In the genomic region with DNA sequence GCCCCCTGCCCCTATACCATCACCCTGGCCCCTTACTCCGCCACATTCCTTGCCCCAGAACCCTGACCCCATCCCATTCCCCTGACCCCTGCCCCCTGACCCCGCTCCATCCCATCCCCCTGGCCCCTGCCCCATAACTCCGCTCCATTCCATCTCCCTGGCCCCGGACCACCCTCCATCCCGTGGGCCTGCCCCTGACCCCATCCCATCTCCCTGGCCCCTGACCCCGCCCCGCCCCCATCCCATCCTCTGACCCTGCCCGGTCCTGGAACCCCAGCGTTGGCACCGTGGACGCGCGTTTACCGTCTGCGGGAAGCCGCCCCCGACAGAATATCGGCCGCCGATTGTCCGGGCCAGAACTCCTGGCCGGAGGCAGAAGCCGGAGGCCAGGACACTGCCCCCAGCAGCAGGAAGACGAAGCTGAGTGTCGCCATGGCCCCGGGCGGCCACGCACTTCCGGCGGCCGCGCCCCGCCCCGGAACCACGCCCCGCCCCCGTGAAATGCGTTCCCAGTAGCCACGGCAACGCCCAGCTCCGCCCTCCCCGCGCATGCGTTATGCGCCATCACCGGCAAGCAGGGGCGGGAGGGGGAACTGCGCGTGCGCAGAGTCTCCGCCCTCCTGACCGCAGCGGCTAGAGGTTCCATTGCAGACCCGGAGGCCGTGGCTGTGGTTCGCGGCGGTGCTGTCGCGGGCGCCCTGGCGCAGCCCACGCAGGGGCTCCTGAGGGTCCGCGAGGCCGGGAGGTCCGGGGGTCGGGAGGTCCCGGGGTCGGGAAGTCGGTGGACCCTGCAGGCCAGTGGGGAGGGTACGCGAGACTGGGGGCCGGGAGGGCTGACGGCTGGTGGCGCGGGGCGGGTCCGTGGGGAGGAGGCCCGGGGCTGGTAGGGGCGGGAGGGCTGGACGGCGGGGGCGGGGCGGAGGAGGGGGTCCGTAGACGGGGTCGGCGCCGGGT, we compare ENCODE assay signal across 8 cellular contexts. TPM values are rescaled to one million over a fixed set of nuclear protein-coding genes. Genes with fewer than 3 reads are reported as not detected.
DNase-seq lines count a peak whose midpoint lies in the region; ATAC-seq and TF ChIP-seq lines count a peak whose summit lies in the region.

A gene with protein sequence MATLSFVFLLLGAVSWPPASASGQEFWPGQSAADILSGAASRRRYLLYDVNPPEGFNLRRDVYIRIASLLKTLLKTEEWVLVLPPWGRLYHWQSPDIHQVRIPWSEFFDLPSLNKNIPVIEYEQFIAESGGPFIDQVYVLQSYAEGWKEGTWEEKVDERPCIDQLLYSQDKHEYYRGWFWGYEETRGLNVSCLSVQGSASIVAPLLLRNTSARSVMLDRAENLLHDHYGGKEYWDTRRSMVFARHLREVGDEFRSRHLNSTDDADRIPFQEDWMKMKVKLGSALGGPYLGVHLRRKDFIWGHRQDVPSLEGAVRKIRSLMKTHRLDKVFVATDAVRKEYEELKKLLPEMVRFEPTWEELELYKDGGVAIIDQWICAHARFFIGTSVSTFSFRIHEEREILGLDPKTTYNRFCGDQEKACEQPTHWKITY (minus strand): TSS at position 458 of the 954 bp plus-strand sequence. CDS start 24 bp downstream, at position 434.

- no peaks in the 10 kb centered on the region for H3K36me3 Mint-ChIP-seq in activated naive CD8-positive, alpha-beta T cell treated with anti-CD3 and anti-CD28 coated beads for 36 hours
- H3K36me3 Mint-ChIP-seq in osteocyte (ENCODE audit: unreplicated experiment): peaks cover 16% of the 10 kb centered on the region

- no peaks in the 10 kb centered on the region for H4K20me1 ChIP-seq in SU-DHL-6 (ENCODE audit: low read depth, low read length)

- peak within 1 kb of the TSS; percentile 70 for H3K4me2 ChIP-seq in SU-DHL-6 (ENCODE audit: low read depth, low read length, poor library complexity, severe bottlenecking)

- H3K4me1 ChIP-seq in thoracic aorta (ENCODE audit: control insufficient read depth in 1 of 2, low read depth in 2 of 2): peaks cover 17 to 34% of the 10 kb centered on the region in 2 donors

- H3K27ac Mint-ChIP-seq in activated naive CD8-positive, alpha-beta T cell treated with anti-CD3 and anti-CD28 coated beads for 36 hours: peak within 1 kb of the TSS; percentile 51
- H3K27ac Mint-ChIP-seq in osteocyte (ENCODE audit: unreplicated experiment): peak within 1 kb of the TSS; percentile 66

- no peaks in the 10 kb centered on the region for H3K9me2 ChIP-seq in SU-DHL-6 (replicated peaks; ENCODE audit: insufficient read depth, low read length)

- H3K4me3 Mint-ChIP-seq in activated naive CD8-positive, alpha-beta T cell treated with anti-CD3 and anti-CD28 coated beads for 36 hours: peak within 1 kb of the TSS; percentile 83
- peak within 1 kb of the TSS; percentile 81 for H3K4me3 Mint-ChIP-seq in osteocyte (ENCODE audit: unreplicated experiment)

- TF ChIP-seq CTCF in GM12865 (IDR thresholded peaks at IDR 0.05; ENCODE audit: insufficient read depth, low read depth, low read length, missing control alignments): no peak
- TF ChIP-seq CTCF in SU-DHL-6 (IDR thresholded peaks at IDR 0.05; ENCODE audit: insufficient read depth, low read length, poor library complexity, severe bottlenecking): no peak
- no peak for TF ChIP-seq CTCF in osteocyte (IDR thresholded peaks at IDR 0.05)
- no peak for TF ChIP-seq CTCF in thoracic aorta (IDR thresholded peaks at IDR 0.05)

- peak within 1 kb of the TSS; percentile 68 for H3K9ac ChIP-seq in SU-DHL-6 (ENCODE audit: low read length)

- H3K36me3 ChIP-seq in SU-DHL-6 (ENCODE audit: low read length) (no peaks in the 10 kb centered on the region), thoracic aorta (peaks cover 27% of the 10 kb centered on the region)

- DNase-seq in GM12865 (ENCODE audit: low read depth) (peak; percentile 97), NCI-H1417 treated with DMSO at 0.1 percent for 48 hours (lab: John Stamatoyannopoulos, UW) (peak; percentile 82), glomerular visceral epithelial cell (ENCODE audit: extremely low spot score) (peak; percentile 97), osteocyte (ENCODE audit: extremely low spot score, unreplicated experiment) (peak; percentile 100), thoracic aorta (ENCODE audit: low spot score) (peak; percentile 76)
- DNase-seq in activated naive CD8-positive, alpha-beta T cell treated with anti-CD3 and anti-CD28 coated beads for 36 hours: peak; percentile 97

- peak within 1 kb of the TSS; percentile 83 for H3K4me3 ChIP-seq in GM12865 (ENCODE audit: low read depth, low read length)
- H3K4me3 ChIP-seq in SU-DHL-6 (ENCODE audit: insufficient read depth, low read length, poor library complexity, severe bottlenecking): peak within 1 kb of the TSS; percentile 96
- H3K4me3 ChIP-seq in thoracic aorta: peak within 1 kb of the TSS; percentile 95

- no peaks in the 10 kb centered on the region for H3K79me2 ChIP-seq in SU-DHL-6 (ENCODE audit: insufficient read depth, low read length)

- H3K27me3 Mint-ChIP-seq in activated naive CD8-positive, alpha-beta T cell treated with anti-CD3 and anti-CD28 coated beads for 36 hours: no peaks in the 10 kb centered on the region
- no peaks in the 10 kb centered on the region for H3K27me3 Mint-ChIP-seq in osteocyte (ENCODE audit: unreplicated experiment)

- H2AFZ ChIP-seq in SU-DHL-6 (ENCODE audit: low read depth, low read length, severe bottlenecking): peak within 1 kb of the TSS; percentile 80

- H3F3A ChIP-seq in SU-DHL-6 (ENCODE audit: insufficient read depth): no peaks in the 10 kb centered on the region

- ATAC-seq in HG02763 (IDR thresholded peaks at IDR 0.05; ENCODE audit: unreplicated experiment): peak; percentile 87
- ATAC-seq in thoracic aorta (ENCODE audit: insufficient number of reproducible peaks, low FRiP score, low read depth): peak; percentile 72

- H3K27me3 ChIP-seq in SU-DHL-6 (ENCODE audit: low read length) (no peaks in the 10 kb centered on the region), thoracic aorta (replicated peaks; ENCODE audit: insufficient read depth) (no peaks in the 10 kb centered on the region)

- H3K27ac ChIP-seq in SU-DHL-6 (ENCODE audit: low read depth, low read length): no peak within 1 kb of the TSS
- H3K27ac ChIP-seq in thoracic aorta: peak within 1 kb of the TSS; percentile 63 to 68

- no peaks in the 10 kb centered on the region for H3K9me3 Mint-ChIP-seq in activated naive CD8-positive, alpha-beta T cell treated with anti-CD3 and anti-CD28 coated beads for 36 hours
- H3K9me3 Mint-ChIP-seq in osteocyte (ENCODE audit: unreplicated experiment): no peaks in the 10 kb centered on the region

- H3K9me3 ChIP-seq in SU-DHL-6 (ENCODE audit: insufficient read depth, low read length) (no peaks in the 10 kb centered on the region), thoracic aorta (no peaks in the 10 kb centered on the region)

- peaks cover 7% of the 10 kb centered on the region for H3K4me1 Mint-ChIP-seq in activated naive CD8-positive, alpha-beta T cell treated with anti-CD3 and anti-CD28 coated beads for 36 hours
- H3K4me1 Mint-ChIP-seq in osteocyte (ENCODE audit: unreplicated experiment): peaks cover 34% of the 10 kb centered on the region

RNA-seq across cellular contexts. Expression of the gene that starts here (rescaled TPM):
- total RNA-seq in activated naive CD8-positive, alpha-beta T cell treated with anti-CD3 and anti-CD28 coated beads for 36 hours: 10 to 100 TPM; 11.6 to 13.3 TPM
- 62.7 and 63.7 TPM in 2 replicates for total RNA-seq in osteocyte
- total RNA-seq in thoracic aorta: 10 to 100 TPM; 70.8 to 87.3 TPM
